In the genomic region with DNA sequence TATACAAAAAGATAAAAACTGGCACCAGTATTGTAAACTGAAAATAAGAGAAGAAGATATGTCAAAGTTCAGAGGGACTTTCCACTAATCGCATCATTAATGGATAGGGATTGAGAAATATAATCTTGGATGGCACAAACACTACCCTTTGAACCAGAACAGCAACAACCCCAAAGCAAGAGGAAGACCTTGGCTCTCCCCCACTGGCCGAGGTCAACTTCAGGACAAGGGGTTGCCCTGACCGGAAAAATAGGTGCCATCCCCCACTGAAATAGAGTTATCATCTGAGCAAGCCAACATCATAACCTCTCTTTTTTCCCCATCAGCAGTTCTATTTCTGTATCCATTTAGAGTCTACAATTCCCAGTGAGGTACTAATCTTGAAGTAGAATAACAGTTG, we compare ENCODE assay signal across 26 cellular contexts.
"Had no signal": no experiment of that assay in that cellular context is flagged by ENCODE, and none has a peak within 500 bp of the region (broad histone marks: within the 10 kb centered on the region; RNA-seq: fewer than 3 reads in every experiment).

No MANE protein-coding gene starts in this region.

- DNase-seq: stimulated activated CD4-positive, alpha-beta T cell treated with anti-CD3 and anti-CD28 coated beads, Interleukin-2, amount 100 ng/mL, for 48 hours; stimulated activated CD4-positive, alpha-beta T cell treated with anti-CD3 and anti-CD28 coated beads, Interleukin-4, amount 100 ng/mL, for 1 hour; stimulated activated CD4-positive, alpha-beta T cell treated with anti-CD3 and anti-CD28 coated beads, Interleukin-4, amount 100 ng/mL, for 4 hours; stimulated activated CD8-positive, alpha-beta memory T cell treated with anti-CD3 and anti-CD28 coated beads, Interleukin-4, amount 100 ng/mL, for 48 hours; stimulated activated naive B cell treated with anti-CD40 and anti-IgM and Interleukin-4, amounts not matched to agents 10 μg/mL and 1 μg/mL and 100 μg/mL, for 72 hours; stimulated activated naive CD4-positive, alpha-beta T cell; stimulated activated naive CD4-positive, alpha-beta T cell treated with Interleukin-2 at 50 U/mL for 16 hours; stimulated activated naive CD8-positive, alpha-beta T cell treated with anti-CD3 and anti-CD28 coated beads, Interleukin-15, amount 100 ng/mL, for 72 hours; stimulated activated naive CD8-positive, alpha-beta T cell treated with anti-CD3 and anti-CD28 coated beads, Interleukin-15, Interleukin-2, amounts not matched to agents 100 U/mL and 50 U/mL, for 24 hours; stomach; substantia nigra; testis; thyroid gland; tibial artery; transverse colon; trophoblast cell; upper lobe of left lung; upper lobe of right lung; uterus had no signal

- H3K4me1 ChIP-seq: stomach, suprapubic skin, testis, thyroid gland, tibial artery, tibial nerve, transverse colon, upper lobe of left lung, upper lobe of right lung, uterus, vagina had no signal

- ATAC-seq: stimulated activated effector memory CD8-positive, alpha-beta T cell treated with anti-CD3 and anti-CD28 coated beads, Interleukin-12 subunit alpha, Interleukin-12 subunit beta, amount 100 ng/mL, for 72 hours; stimulated activated memory B cell treated with anti-CD40 and anti-IgM and Interleukin-4, amounts not matched to agents 10 μg/mL and 1 μg/mL and 100 μg/mL, for 72 hours; stimulated activated naive B cell treated with anti-CD40 and anti-IgM and Interleukin-4, amounts not matched to agents 10 μg/mL and 1 μg/mL and 100 μg/mL, for 72 hours; stimulated activated naive CD8-positive, alpha-beta T cell treated with anti-CD3 and anti-CD28 coated beads, Interleukin-15, amount 100 ng/mL, for 72 hours; stimulated activated naive CD8-positive, alpha-beta T cell treated with anti-CD3 and anti-CD28 coated beads, Interleukin-15, Interleukin-2, amounts not matched to agents 100 U/mL and 50 U/mL, for 24 hours; upper lobe of right lung had no signal

- H3K9me3 ChIP-seq: suprapubic skin, testis, thoracic aorta, thyroid gland, tibial artery, transverse colon, upper lobe of left lung, upper lobe of right lung, uterus, vagina had no signal

- H3K27ac ChIP-seq: stomach, suprapubic skin, testis, thoracic aorta, thyroid gland, tibial artery, tibial nerve, transverse colon, upper lobe of left lung, upper lobe of right lung, uterus, vagina had no signal

- FAIRE-seq: urothelium cell line had no signal

- H3K27me3 ChIP-seq: stomach, suprapubic skin, testis, thyroid gland, tibial artery, tibial nerve, transverse colon, upper lobe of left lung, upper lobe of right lung, uterus, vagina had no signal

- H3K4me3 ChIP-seq: stomach, suprapubic skin, testis, thoracic aorta, thyroid gland, tibial artery, tibial nerve, transverse colon, upper lobe of left lung, upper lobe of right lung, uterus, vagina had no signal

- H3K36me3 ChIP-seq: stomach, suprapubic skin, thoracic aorta, thyroid gland, tibial artery, tibial nerve, transverse colon, upper lobe of left lung, upper lobe of right lung, uterus, vagina had no signal
